21 cellular contexts compared by ENCODE assay signal in the genomic region with DNA sequence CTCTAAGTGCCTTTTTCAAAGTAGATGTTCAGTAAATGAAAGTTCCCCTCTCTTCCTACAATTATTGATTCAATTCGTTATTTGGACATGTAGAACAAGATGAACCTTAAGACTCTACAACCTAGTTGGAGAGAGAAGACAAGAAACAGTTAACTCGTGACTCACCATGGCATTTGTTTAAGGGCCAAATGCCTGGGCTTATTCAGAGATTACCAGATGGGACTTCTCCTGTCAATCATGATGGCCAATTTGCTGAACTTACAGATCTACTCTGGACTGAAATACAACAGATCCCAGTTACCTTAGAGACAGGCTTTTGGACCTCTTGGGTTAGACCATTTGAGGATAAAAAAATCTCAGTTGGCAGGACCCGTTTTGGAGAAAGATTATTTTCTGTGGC.
"Had no signal": no experiment of that assay in that cellular context is flagged by ENCODE, and none has a peak within 500 bp of the region (broad histone marks: within the 10 kb centered on the region; RNA-seq: fewer than 3 reads in every experiment).

No MANE protein-coding gene starts in this region.

- ATAC-seq: activated naive CD4-positive, alpha-beta T cell treated with anti-CD3 and anti-CD28 coated beads, Interleukin-2, amount 50 U/mL, for 72 hours; activated naive CD8-positive, alpha-beta T cell treated with anti-CD3 and anti-CD28 coated beads, Interleukin-2, amount 50 U/mL, for 24 hours; activated T-cell treated with anti-CD3 and anti-CD28 coated beads, Interleukin-2, amount 50 U/mL, for 4 hours; PC-3 had no signal

- DNase-seq: activated B cell treated with CpG ODN at 0.5 μM for 24 hours; activated CD4-positive, alpha-beta memory T cell treated with anti-CD3 and anti-CD28 coated beads for 36 hours; activated CD4-positive, alpha-beta T cell treated with anti-CD3 and anti-CD28 coated beads, Interleukin-2, amount 10 ng/mL, durations not matched to agents 7 days and 5 days; activated CD8-positive, alpha-beta memory T cell treated with anti-CD3 and anti-CD28 coated beads for 24 hours; activated effector memory CD4-positive, alpha-beta T cell treated with anti-CD3 and anti-CD28 coated beads, Interleukin-2, amount 50 U/mL, for 16 hours; activated naive CD4-positive, alpha-beta T cell treated with Interleukin-2 at 50 U/mL for 16 hours; activated naive CD8-positive, alpha-beta T cell treated with anti-CD3 and anti-CD28 coated beads, Interleukin-2, amount 50 U/mL, for 24 hours; activated T-cell treated with anti-CD3 and anti-CD28 coated beads, Interleukin-2, amount 50 U/mL, for 4 hours; amniotic stem cell; cerebellar nuclear complex; KG1; NCI-H1092; NCI-H1436 treated with DMSO at 0.1 percent for 48 hours; NCI-H187; NCI-H2081; NCI-H510A treated with DMSO at 0.1 percent for 48 hours; NCI-H69; PC-3; SHP77 treated with DMSO at 0.1 percent for 48 hours had no signal

- FAIRE-seq: RCC 7860 had no signal
